ENCODE assay signal across 8 cellular contexts in the genomic region with DNA sequence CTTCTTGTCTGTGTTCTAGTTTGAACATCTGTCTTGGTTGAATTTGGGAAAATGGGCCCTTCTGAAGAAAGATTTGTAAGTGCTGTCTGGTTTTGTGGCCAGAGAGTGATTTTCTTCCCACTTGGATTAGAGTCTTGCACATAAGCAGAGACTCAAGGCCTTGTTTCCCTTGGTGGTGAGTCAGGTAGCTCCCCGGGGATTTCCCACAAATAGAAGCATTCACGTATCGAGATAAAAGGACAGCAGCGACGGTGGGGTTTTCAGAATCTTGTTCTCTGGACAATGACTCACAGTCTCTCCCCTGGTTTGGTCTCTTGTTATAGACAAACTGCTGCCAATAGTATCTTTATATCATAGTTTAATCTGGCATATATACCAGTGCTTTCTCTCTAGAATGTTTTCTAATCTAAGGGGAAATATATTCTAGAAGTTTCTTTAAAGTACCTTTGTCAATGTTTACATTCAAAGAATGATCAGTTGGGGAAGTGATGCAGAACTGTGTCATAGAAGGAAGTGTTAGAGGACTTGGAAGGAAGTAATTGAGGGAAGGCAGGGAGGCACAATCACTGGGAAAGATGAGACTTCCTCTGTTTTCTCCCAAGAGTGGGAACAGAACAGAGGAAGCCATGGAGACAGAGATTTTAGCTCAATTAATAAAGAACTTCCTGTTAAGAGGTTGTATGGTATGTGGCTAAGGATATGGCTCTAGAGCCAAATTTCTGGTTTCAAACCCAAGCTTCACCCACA. TPM values are rescaled to one million over a fixed set of nuclear protein-coding genes. Genes with fewer than 3 reads are reported as not detected.
DNase-seq lines count a peak whose midpoint lies in the region; ATAC-seq lines count a peak whose summit lies in the region.

No MANE protein-coding gene starts in this region.

- CTCF ChIA-PET in activated CD4-positive, alpha-beta T cell treated with anti-CD3 and anti-CD28 coated beads, Interleukin-2, amount 10 ng/mL, durations not matched to agents 7 days and 5 days (lab: Charles Lee): interaction anchor here (1.3 to 3.4 kb wide), 3 partner anchors 10 to 35 kb away, joined by 4 to 11 read pairs (median 5); a partner anchor contains a TSS

- in situ Hi-C loops in G401 (cut with HindIII; ENCODE audit: low sequenced_read_pairs): no loop called here

- H3K36me3 Mint-ChIP-seq in activated CD4-positive, alpha-beta T cell treated with anti-CD3 and anti-CD28 coated beads, Interleukin-2, amount 10 ng/mL, durations not matched to agents 7 days and 5 days (ENCODE audit: low read depth): peaks cover 48% of the 10 kb centered on the region
- H3K36me3 Mint-ChIP-seq in activated T-helper 17 cell treated with anti-CD3 and anti-CD28 coated beads, Interleukin-2, amount 50 U/mL, for 72 hours (ENCODE audit: low read depth): peaks cover 99% of the 10 kb centered on the region

- no peaks in the 10 kb centered on the region for H3K27me3 Mint-ChIP-seq in activated CD4-positive, alpha-beta T cell treated with anti-CD3 and anti-CD28 coated beads, Interleukin-2, amount 10 ng/mL, durations not matched to agents 7 days and 5 days
- H3K27me3 Mint-ChIP-seq in activated T-helper 17 cell treated with anti-CD3 and anti-CD28 coated beads, Interleukin-2, amount 50 U/mL, for 72 hours: no peaks in the 10 kb centered on the region

- peaks cover 11% of the 10 kb centered on the region for H3K4me1 Mint-ChIP-seq in activated CD4-positive, alpha-beta T cell treated with anti-CD3 and anti-CD28 coated beads, Interleukin-2, amount 10 ng/mL, durations not matched to agents 7 days and 5 days
- peaks cover 10% of the 10 kb centered on the region for H3K4me1 Mint-ChIP-seq in activated T-helper 17 cell treated with anti-CD3 and anti-CD28 coated beads, Interleukin-2, amount 50 U/mL, for 72 hours

- peak; percentile 99 for ATAC-seq in activated T-helper 17 cell treated with anti-CD3 and anti-CD28 coated beads, Interleukin-2, amount 50 U/mL, for 72 hours (replicated peaks)
- ATAC-seq in HG02970 (IDR thresholded peaks at IDR 0.05; ENCODE audit: low FRiP score, unreplicated experiment): no peak

- DNase-seq in activated CD4-positive, alpha-beta T cell treated with anti-CD3 and anti-CD28 coated beads for 1 hour: peak; percentile 46
- no peak for DNase-seq in activated CD4-positive, alpha-beta T cell treated with anti-CD3 and anti-CD28 coated beads, Interleukin-2, amount 10 ng/mL, durations not matched to agents 7 days and 5 days
- DNase-seq in iris pigment epithelial cell (ENCODE audit: low read depth) (peak; percentile 99), NCI-H524 (lab: John Stamatoyannopoulos, UW) (no peak), G401 (ENCODE audit: low spot score) (no peak)
- DNase-seq in stimulated activated CD8-positive, alpha-beta memory T cell treated with anti-CD3 and anti-CD28 coated beads, Interleukin-4, amount 100 ng/mL, for 24 hours (ENCODE audit: low read depth): peak; percentile 9

- H3K4me3 Mint-ChIP-seq in activated CD4-positive, alpha-beta T cell treated with anti-CD3 and anti-CD28 coated beads, Interleukin-2, amount 10 ng/mL, durations not matched to agents 7 days and 5 days: no peak overlapping the region
- H3K4me3 Mint-ChIP-seq in activated T-helper 17 cell treated with anti-CD3 and anti-CD28 coated beads, Interleukin-2, amount 50 U/mL, for 72 hours: peak overlapping the region; percentile 66

- POLR2A ChIA-PET in activated CD4-positive, alpha-beta T cell treated with anti-CD3 and anti-CD28 coated beads, Interleukin-2, amount 10 ng/mL, durations not matched to agents 7 days and 5 days (lab: Charles Lee): no interaction called here

- H3K27ac Mint-ChIP-seq in activated CD4-positive, alpha-beta T cell treated with anti-CD3 and anti-CD28 coated beads, Interleukin-2, amount 10 ng/mL, durations not matched to agents 7 days and 5 days: no peak overlapping the region
- peak overlapping the region; percentile 92 for H3K27ac Mint-ChIP-seq in activated T-helper 17 cell treated with anti-CD3 and anti-CD28 coated beads, Interleukin-2, amount 50 U/mL, for 72 hours

- no peaks in the 10 kb centered on the region for H3K9me3 Mint-ChIP-seq in activated CD4-positive, alpha-beta T cell treated with anti-CD3 and anti-CD28 coated beads, Interleukin-2, amount 10 ng/mL, durations not matched to agents 7 days and 5 days
- H3K9me3 Mint-ChIP-seq in activated T-helper 17 cell treated with anti-CD3 and anti-CD28 coated beads, Interleukin-2, amount 50 U/mL, for 72 hours: no peaks in the 10 kb centered on the region

RNA-seq across cellular contexts. Expression of a gene that starts 18.1 kb away (rescaled TPM):
- total RNA-seq in activated CD4-positive, alpha-beta T cell treated with anti-CD3 and anti-CD28 coated beads, Interleukin-2, amount 10 ng/mL, durations not matched to agents 7 days and 5 days: 10 to 100 TPM; 47.7 to 55.2 TPM
- 10 to 100 TPM; 54.6 to 64.1 TPM for total RNA-seq in activated T-helper 17 cell treated with anti-CD3 and anti-CD28 coated beads, Interleukin-2, amount 50 U/mL, for 72 hours
- total RNA-seq in G401 (2014; rRNA removed; shearing (Covaris generic)): 10.8 and 19.4 TPM in 2 replicates

RNA-seq across cellular contexts. Expression of a gene that starts 34.8 kb away (rescaled TPM):
- total RNA-seq in activated CD4-positive, alpha-beta T cell treated with anti-CD3 and anti-CD28 coated beads, Interleukin-2, amount 10 ng/mL, durations not matched to agents 7 days and 5 days: under 1 TPM; 0.25 to 0.67 TPM
- total RNA-seq in activated T-helper 17 cell treated with anti-CD3 and anti-CD28 coated beads, Interleukin-2, amount 50 U/mL, for 72 hours: 1 to 10 TPM in 1 of 2 donors, under 1 TPM in 1; 0.73 to 2.0 TPM
- 4.6 TPM in 1 of 2 replicates, not detected in the other for total RNA-seq in G401 (2014; rRNA removed; shearing (Covaris generic))

RNA-seq across cellular contexts. Expression of a gene that starts 53.8 kb away (rescaled TPM):
- total RNA-seq in activated CD4-positive, alpha-beta T cell treated with anti-CD3 and anti-CD28 coated beads, Interleukin-2, amount 10 ng/mL, durations not matched to agents 7 days and 5 days: 10 to 100 TPM; 61.1 to 75.6 TPM
- total RNA-seq in activated T-helper 17 cell treated with anti-CD3 and anti-CD28 coated beads, Interleukin-2, amount 50 U/mL, for 72 hours: 10 to 100 TPM; 66.0 to 89.5 TPM
- total RNA-seq in G401 (2014; rRNA removed; shearing (Covaris generic)): 52.8 and 54.3 TPM in 2 replicates

Comparison
In these comparisons a context has a peak if more than half of its experiments do, and no peak if none do; other contexts are left out.
1. DNase-seq: peak in activated CD4-positive, alpha-beta T cell treated with anti-CD3 and anti-CD28 coated beads for 1 hour (single experiment), iris pigment epithelial cell (single experiment) and stimulated activated CD8-positive, alpha-beta memory T cell treated with anti-CD3 and anti-CD28 coated beads, Interleukin-4, amount 100 ng/mL, for 24 hours (single experiment); none in activated CD4-positive, alpha-beta T cell treated with anti-CD3 and anti-CD28 coated beads, Interleukin-2, amount 10 ng/mL, durations not matched to agents 7 days and 5 days (single experiment), NCI-H524 (0 of 2) and G401 (single experiment).